8 cellular contexts compared by ENCODE assay signal in genomic region chr2:134917219-134917957, GRCh38. TPM values are rescaled to one million over a fixed set of nuclear protein-coding genes. Genes with fewer than 3 reads are reported as not detected.
DNase-seq lines count a peak whose midpoint lies in the region; ATAC-seq and TF ChIP-seq lines count a peak whose summit lies in the region.

No MANE protein-coding gene starts in this region.

- peak overlapping the region; percentile 98 for H3K4me3 ChIP-seq in SK-N-MC
- H3K4me3 ChIP-seq in ectodermal cell (ENCODE audit: insufficient read depth, low read depth, low read length): peak overlapping the region; percentile 88
- peak overlapping the region; percentile 87 to 95 for H3K4me3 ChIP-seq in vagina

- TF ChIP-seq CTCF in vagina (IDR thresholded peaks at IDR 0.05): no peak

- no peaks in the 10 kb centered on the region for H3K27me3 ChIP-seq in ectodermal cell (ENCODE audit: control insufficient read depth, insufficient read depth, low read length, poor library complexity, severe bottlenecking)
- no peaks in the 10 kb centered on the region for H3K27me3 ChIP-seq in vagina

- TF ChIP-seq POLR2A in vagina (IDR thresholded peaks at IDR 0.05): no peak

- H3K27me3 Mint-ChIP-seq in naive B cell: no peaks in the 10 kb centered on the region

- 53 to 61% methylated on average over 18 of the region's 18 CpGs for WGBS in ectodermal cell, 2 experiments

- no peaks in the 10 kb centered on the region for H3K9me3 ChIP-seq in SK-N-MC (ENCODE audit: low read depth, low read length)
- H3K9me3 ChIP-seq in ectodermal cell (ENCODE audit: control insufficient read depth, low read length): no peaks in the 10 kb centered on the region
- H3K9me3 ChIP-seq in vagina: no peaks in the 10 kb centered on the region

- H3K36me3 ChIP-seq in SK-N-MC (ENCODE audit: insufficient read depth, low read length): peaks cover 25% of the 10 kb centered on the region
- no peaks in the 10 kb centered on the region for H3K36me3 ChIP-seq in ectodermal cell (ENCODE audit: control insufficient read depth, insufficient read depth, low read length)
- no peaks in the 10 kb centered on the region for H3K36me3 ChIP-seq in vagina

- DNase-seq in DMS153 (lab: John Stamatoyannopoulos, UW) (peak; percentile 22), DMS153 treated with DMSO at 0.1 percent for 48 hours (lab: John Stamatoyannopoulos, UW; ENCODE audit: unreplicated experiment) (no peak), SK-N-MC (ENCODE audit: low read depth, low spot score) (no peak), naive B cell (no peak), vagina (ENCODE audit: extremely low spot score in 2 of 2) (peak in 1 of 2 donors; percentile 88), NCI-H187 treated with DMSO at 0.1 percent for 48 hours (lab: John Stamatoyannopoulos, UW) (no peak)

- peaks cover 0 to 5% (median 0%) of the 10 kb centered on the region in 7 donors for H3K9me3 Mint-ChIP-seq in naive B cell

- peaks cover 0 to 10% of the 10 kb centered on the region in 2 donors for H3K36me3 Mint-ChIP-seq in naive B cell

- H3K27ac ChIP-seq in SK-N-MC (peak overlapping the region; percentile 98), ectodermal cell (ENCODE audit: insufficient read depth, low read depth, low read length, poor library complexity, severe bottlenecking) (peak overlapping the region; percentile 97), vagina (peak overlapping the region; percentile 96)

- H3K4me1 ChIP-seq in ectodermal cell (ENCODE audit: control insufficient read depth, insufficient read depth, low read length) (peaks cover 4% of the 10 kb centered on the region), vagina (peaks cover 38% of the 10 kb centered on the region)

- H3K27ac Mint-ChIP-seq in naive B cell: peak overlapping the region; percentile 94 to 100 (median 98)

- peak overlapping the region; percentile 98 for H3K9ac ChIP-seq in SK-N-MC (ENCODE audit: insufficient read length)

- intact Hi-C loops in vagina (cut with DNase I): no loop called here

- H3K4me1 Mint-ChIP-seq in naive B cell: peaks cover 20 to 41% (median 32%) of the 10 kb centered on the region in 3 donors

- ATAC-seq in naive B cell (ENCODE audit: low read depth in 2 of 2): no peak
- no peak for ATAC-seq in HG03280 (IDR thresholded peaks at IDR 0.05; ENCODE audit: unreplicated experiment)

- H3K4me3 Mint-ChIP-seq in naive B cell: peak overlapping the region; percentile 90 to 100 (median 98)

RNA-seq across cellular contexts. Expression of gene CCNT2, which starts 1.2 kb away (rescaled TPM):
- polyA plus RNA-seq in ectodermal cell (2013, experiment 1 of 4): 54.2 TPM
- 57.1 TPM for polyA plus RNA-seq in ectodermal cell (2013, experiment 2 of 4)
- 45.6 TPM for polyA plus RNA-seq in ectodermal cell (2013, experiment 3 of 4)
- polyA plus RNA-seq in ectodermal cell (2013, experiment 4 of 4): 48.0 TPM
- 10 to 100 TPM; 28.9 to 37.3 (median 33.3) TPM for polyA plus RNA-seq in naive B cell (ENCODE audit: low read depth in 6 of 6)
- total RNA-seq in vagina: 34.6 TPM
